In the genomic region with DNA sequence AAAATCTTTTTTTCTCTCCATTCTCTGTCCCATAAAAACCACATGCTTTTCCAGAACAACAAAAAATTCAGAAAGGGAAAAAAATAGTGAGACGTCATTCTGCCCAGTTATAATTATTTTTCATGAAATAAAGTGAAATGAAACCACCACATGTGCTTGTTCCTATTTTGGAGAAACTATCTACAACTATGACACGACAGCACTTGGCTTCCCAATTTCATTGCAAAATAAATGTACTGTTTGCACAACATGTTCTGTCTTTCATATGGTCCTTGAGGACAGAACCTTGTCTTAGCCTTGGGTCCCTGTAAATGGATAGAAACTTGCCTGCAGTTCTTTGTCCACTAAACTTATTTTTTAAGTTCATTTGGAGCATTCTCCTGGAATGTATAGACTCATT, we compare ENCODE assay signal across 11 cellular contexts. TPM values are rescaled to one million over a fixed set of nuclear protein-coding genes. Genes with fewer than 3 reads are reported as not detected.
DNase-seq lines count a peak whose midpoint lies in the region; ATAC-seq and TF ChIP-seq lines count a peak whose summit lies in the region.
"Had no signal": no experiment of that assay in that cellular context is flagged by ENCODE, and none has a peak within 500 bp of the region (broad histone marks: within the 10 kb centered on the region; RNA-seq: fewer than 3 reads in every experiment).

No MANE protein-coding gene starts in this region.

- H3K9me3 Mint-ChIP-seq in Calu3 (ENCODE audit: low read depth, unreplicated experiment) (no peaks in the 10 kb centered on the region), immature natural killer cell (no peaks in the 10 kb centered on the region)

- H3K27me3 ChIP-seq in heart left ventricle = no peaks in the 10 kb centered on the region
- no peaks in the 10 kb centered on the region for H3K27me3 ChIP-seq in sigmoid colon

- TF ChIP-seq EP300 in sigmoid colon (IDR thresholded peaks at IDR 0.05) = peak in 2 of 4 donors; percentile 66 to 87

- ATAC-seq in heart left ventricle = peak in 3 of 4 donors; percentile 70 to 84 (median 71)

- no peak for TF ChIP-seq CTCF in heart left ventricle (IDR thresholded peaks at IDR 0.05)
- TF ChIP-seq CTCF in sigmoid colon (IDR thresholded peaks at IDR 0.05) = no peak
- TF ChIP-seq CTCF in Calu3 (IDR thresholded peaks at IDR 0.05; ENCODE audit: unreplicated experiment) = no peak

- H3K4me1 ChIP-seq in heart left ventricle (peaks cover 0 to 62% (median 2%) of the 10 kb centered on the region in 12 donors), sigmoid colon (peaks cover 0 to 30% (median 20%) of the 10 kb centered on the region in 4 donors)

- intact Hi-C loops in heart left ventricle (cut with DNase I) (loop anchor here in 2 of 10 donors (10.0 kb wide), 2 partner anchors 90 to 390 kb away; no protein-coding TSS in a partner anchor), sigmoid colon (cut with DNase I) (no loop called here), Calu3 (cut with micrococcal nuclease; ENCODE audit: unreplicated experiment) (loop anchor here (10.0 kb wide), 2 partner anchors 90 to 240 kb away; no protein-coding TSS in a partner anchor)

- H3K27ac Mint-ChIP-seq in Calu3 (ENCODE audit: unreplicated experiment) (no peak overlapping the region), immature natural killer cell (no peak overlapping the region)

- H3K36me3 ChIP-seq in heart left ventricle = no peaks in the 10 kb centered on the region
- no peaks in the 10 kb centered on the region for H3K36me3 ChIP-seq in sigmoid colon

- WGBS in heart left ventricle, 4 donors = 51 to 80% (median 58%) methylated on average over 2 of the region's 2 CpGs
- WGBS in sigmoid colon, 2 donors = 59 to 80% methylated on average over 2 of the region's 2 CpGs

- TF ChIP-seq POLR2A in heart left ventricle (IDR thresholded peaks at IDR 0.05) (no peak), sigmoid colon (IDR thresholded peaks at IDR 0.05) (no peak)

- DNase-seq in CD1c-positive myeloid dendritic cell (ENCODE audit: extremely low spot score) (peak; percentile 90), SKM-1 (lab: John Stamatoyannopoulos, UW; ENCODE audit: unreplicated experiment) (peak; percentile 24), heart left ventricle (no peak), sigmoid colon (no peak), pons (ENCODE audit: low spot score) (no peak), Calu3 (no peak), immature natural killer cell (no peak)
- DNase-seq in activated CD4-positive, CD25-positive, alpha-beta regulatory T cell (lab: John Stamatoyannopoulos, UW) = no peak
- DNase-seq: activated effector memory CD4-positive, alpha-beta T cell treated with Interleukin-2 at 50 U/mL for 16 hours; DMS53; hippocampal formation had no signal

- H3K36me3 Mint-ChIP-seq in Calu3 (ENCODE audit: insufficient read depth, unreplicated experiment) (peaks cover 5% of the 10 kb centered on the region), immature natural killer cell (no peaks in the 10 kb centered on the region)

- H3K4me1 Mint-ChIP-seq in Calu3 (ENCODE audit: low read depth, unreplicated experiment) (no peaks in the 10 kb centered on the region), immature natural killer cell (peaks cover 11 to 37% of the 10 kb centered on the region in 2 donors)

- CTCF ChIA-PET in Calu3 (lab: Charles Lee) = no interaction called here

- H3K9me3 ChIP-seq in heart left ventricle (no peaks in the 10 kb centered on the region), sigmoid colon (no peaks in the 10 kb centered on the region)

- no peaks in the 10 kb centered on the region for H3K27me3 Mint-ChIP-seq in Calu3 (ENCODE audit: unreplicated experiment)
- peaks cover 0 to 4% (median 2%) of the 10 kb centered on the region in 3 donors for H3K27me3 Mint-ChIP-seq in immature natural killer cell (ENCODE audit: low read depth in 3 of 3)

- peak overlapping the region in 5 of 12 donors; percentile 4 to 72 (median 23) for H3K27ac ChIP-seq in heart left ventricle
- H3K27ac ChIP-seq in sigmoid colon = peak overlapping the region in 3 of 4 donors; percentile 16 to 46 (median 20)

- no peak overlapping the region for H3K4me3 ChIP-seq in heart left ventricle
- H3K4me3 ChIP-seq in sigmoid colon = no peak overlapping the region

- no TSS peak for BruUV-seq in Calu3 (replicated peaks; lab: Mats Ljungman, UMichigan)

- H3K4me3 Mint-ChIP-seq in Calu3 (ENCODE audit: low read depth, unreplicated experiment) (no peak overlapping the region), immature natural killer cell (no peak overlapping the region)

RNA-seq across cellular contexts. Expression of gene MAN1A1, which starts 5.6 kb away (rescaled TPM):
- total RNA-seq in heart left ventricle (10 to 100 TPM in 8 of 9 donors, 1 to 10 TPM in 1; 7.0 to 30.6 (median 20.6) TPM), sigmoid colon (100 to 1,000 TPM in 3 of 4 donors, 10 to 100 TPM in 1; 81.9 to 143 (median 107) TPM), Calu3 (2022) (13.3 and 13.7 TPM in 2 replicates)
- polyA plus RNA-seq in heart left ventricle (1 to 10 TPM; 5.6 to 9.6 TPM), sigmoid colon (10 to 100 TPM; 10.2 to 25.7 (median 10.8) TPM), immature natural killer cell (10 to 100 TPM; 33.9 to 64.9 (median 56.7) TPM)

Comparison
In these comparisons a context has a peak if more than half of its experiments do, and no peak if none do; other contexts are left out.
1. DNase-seq: peak in CD1c-positive myeloid dendritic cell (single experiment) and SKM-1 (single experiment); none in heart left ventricle (0 of 5), sigmoid colon (single experiment), pons (single experiment), activated CD4-positive, CD25-positive, alpha-beta regulatory T cell (0 of 4), Calu3 (single experiment) and immature natural killer cell (0 of 3).